8 cellular contexts compared by ENCODE assay signal in genomic region chr1:43358121-43358745, GRCh38. TPM values are rescaled to one million over a fixed set of nuclear protein-coding genes. Genes with fewer than 3 reads are reported as not detected.
A peak's percentile ranks its signal among the peaks of the same experiment; 100 is the strongest.
DNase-seq lines count a peak whose midpoint lies in the region; ATAC-seq and TF ChIP-seq lines count a peak whose summit lies in the region.

No MANE protein-coding gene starts in this region.

- peak overlapping the region; percentile 59 to 91 (median 62) for H3K27ac Mint-ChIP-seq in IgD-negative memory B cell

- no peaks in the 10 kb centered on the region for H3K9me3 Mint-ChIP-seq in IgD-negative memory B cell

- intact Hi-C loops in left lung (cut with DNase I), result no loop called here

- H3K36me3 ChIP-seq in left lung, result peaks cover 0 to 31% of the 10 kb centered on the region in 2 donors

- H3K36me3 Mint-ChIP-seq in IgD-negative memory B cell, result peaks cover 4% of the 10 kb centered on the region

- no peaks in the 10 kb centered on the region for H3K27me3 Mint-ChIP-seq in IgD-negative memory B cell

- peak overlapping the region; percentile 87 to 97 (median 90) for H3K4me3 Mint-ChIP-seq in IgD-negative memory B cell

- H3K4me1 Mint-ChIP-seq in IgD-negative memory B cell, result peaks cover 10 to 12% (median 11%) of the 10 kb centered on the region in 3 donors

- TF ChIP-seq CTCF in C4-2B (conservative IDR thresholded peaks at IDR 0.05) (peak; percentile 77), left lung (IDR thresholded peaks at IDR 0.05) (peak in 1 of 2 donors; percentile 22)

- peak; percentile 26 to 49 for DNase-seq in SHP77 (lab: John Stamatoyannopoulos, UW)
- peak; percentile 48 for DNase-seq in cerebellar cortex (ENCODE audit: low spot score)
- no peak for DNase-seq in left lung

- peak overlapping the region; percentile 91 for H3K27ac ChIP-seq in C4-2B
- H3K27ac ChIP-seq in left lung, result peak overlapping the region; percentile 94 to 98
- peak overlapping the region; percentile 71 for H3K27ac ChIP-seq in temporal lobe (ENCODE audit: low read depth, low read length)

- peak; percentile 3 for ATAC-seq in GM18907 (IDR thresholded peaks at IDR 0.05; ENCODE audit: unreplicated experiment)
- peak; percentile 78 for ATAC-seq in left lung
- no peak for ATAC-seq in GM21515 (IDR thresholded peaks at IDR 0.05; ENCODE audit: unreplicated experiment)

- no peaks in the 10 kb centered on the region for H3K9me3 ChIP-seq in left lung

- no peaks in the 10 kb centered on the region for H3K27me3 ChIP-seq in left lung

- peaks cover 13 to 35% of the 10 kb centered on the region in 2 donors for H3K4me1 ChIP-seq in left lung

- H3K4me3 ChIP-seq in left lung, result peak overlapping the region; percentile 64 to 68

RNA-seq across cellular contexts. Expression of gene CDC20, which starts 0.5 kb away (rescaled TPM):
- 0.58 TPM for polyA plus RNA-seq in IgD-negative memory B cell
- total RNA-seq in left lung (10 to 100 TPM in 1 of 2 donors, 1 to 10 TPM in 1; 7.9 to 18.0 TPM), temporal lobe (2.7 TPM)

RNA-seq across cellular contexts. Expression of gene ELOVL1, which starts 9.6 kb away (rescaled TPM):
- polyA plus RNA-seq in IgD-negative memory B cell, result 69.6 TPM
- total RNA-seq in left lung (100 to 1,000 TPM; 118 to 144 TPM), temporal lobe (5.7 TPM)

RNA-seq across cellular contexts. Expression of gene MPL, which starts 20.6 kb away (rescaled TPM):
- polyA plus RNA-seq in IgD-negative memory B cell, result not detected
- total RNA-seq in left lung (under 1 TPM; 0.24 to 0.67 TPM), temporal lobe (not detected)

RNA-seq across cellular contexts. Expression of gene MED8, which starts 31.4 kb away (rescaled TPM):
- polyA plus RNA-seq in IgD-negative memory B cell, result 45.4 TPM
- total RNA-seq in left lung (10 to 100 TPM; 40.3 to 48.5 TPM), temporal lobe (13.0 TPM)

RNA-seq across cellular contexts. Expression of gene SZT2, which starts 31.5 kb away (rescaled TPM):
- 8.0 TPM for polyA plus RNA-seq in IgD-negative memory B cell
- total RNA-seq in left lung (10 to 100 TPM; 40.1 to 68.0 TPM), temporal lobe (16.7 TPM)

Comparison
In these comparisons a context has a peak if more than half of its experiments do, and no peak if none do; other contexts are left out.
1. DNase-seq: peak in SHP77 (2 of 2) and cerebellar cortex (single experiment); none in left lung (0 of 2).
2. RNA of gene ELOVL1, which starts 9.6 kb away (total RNA-seq): 118 to 144 TPM in left lung; 5.7 TPM in temporal lobe (single experiment); every median in the first group is over 10 times any median in the second.
3. Peak in every context shown above with its lines, with median percentiles within 50 percentile points of each other: H3K27ac ChIP-seq.